8 cellular contexts compared by ENCODE assay signal in the genomic region with DNA sequence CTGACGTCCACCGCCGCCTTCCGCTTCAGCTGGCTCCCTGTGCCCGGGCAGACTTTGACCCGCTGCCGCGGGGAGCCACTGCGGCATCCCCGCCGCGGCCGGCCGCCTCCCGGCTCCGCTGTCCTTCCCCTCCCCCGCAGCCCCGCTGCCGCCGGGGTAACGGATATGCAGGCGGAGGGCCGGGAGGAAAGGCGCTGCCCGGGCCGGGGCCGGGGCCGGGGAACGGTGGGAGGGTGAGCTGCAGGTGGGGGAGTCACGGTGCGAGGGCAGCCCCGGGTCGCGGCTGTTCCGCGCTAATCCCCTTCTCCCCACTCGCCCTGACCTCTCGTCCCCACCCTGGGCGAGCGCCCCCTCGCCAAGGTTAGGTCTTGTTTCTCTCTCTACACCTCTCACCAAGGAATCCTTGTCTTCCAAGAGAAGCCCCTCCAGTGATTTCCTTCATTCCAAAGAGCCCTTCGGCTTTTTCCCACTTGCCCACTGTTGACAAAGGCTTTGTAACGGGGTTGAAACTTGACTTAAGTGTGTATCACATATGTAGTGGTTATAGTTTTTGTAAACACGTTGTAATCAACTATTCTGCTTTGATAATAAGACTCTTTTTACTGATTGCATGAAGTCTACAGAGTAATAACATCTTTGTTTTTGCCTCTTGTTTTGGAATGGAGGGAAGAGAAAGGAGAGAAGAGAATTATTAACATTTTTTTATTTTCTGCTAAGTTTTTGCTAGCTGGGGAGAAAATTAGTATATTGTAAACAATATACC. TPM values are rescaled to one million over a fixed set of nuclear protein-coding genes. Genes with fewer than 3 reads are reported as not detected.
DNase-seq lines count a peak whose midpoint lies in the region; ATAC-seq and TF ChIP-seq lines count a peak whose summit lies in the region.

No MANE protein-coding gene starts in this region.

- H3K4me1 Mint-ChIP-seq in activated T-cell treated with anti-CD3 and anti-CD28 coated beads, Interleukin-2, amount 50 U/mL, for 4 hours (ENCODE audit: low read depth): peaks cover 13% of the 10 kb centered on the region
- H3K4me1 Mint-ChIP-seq in neural crest cell: peaks cover 13% of the 10 kb centered on the region

- H3K36me3 ChIP-seq in testis (ENCODE audit: low read depth, missing control alignments): no peaks in the 10 kb centered on the region

- ATAC-seq in GM18868 (IDR thresholded peaks at IDR 0.05; ENCODE audit: unreplicated experiment): peak; percentile 25
- ATAC-seq in HG03097 (IDR thresholded peaks at IDR 0.05; ENCODE audit: low FRiP score, unreplicated experiment): peak; percentile 38
- ATAC-seq in activated T-cell treated with anti-CD3 and anti-CD28 coated beads, Interleukin-2, amount 50 U/mL, for 4 hours: peak; percentile 57 to 58

- H3K36me3 Mint-ChIP-seq in activated T-cell treated with anti-CD3 and anti-CD28 coated beads, Interleukin-2, amount 50 U/mL, for 4 hours (ENCODE audit: insufficient read depth): peaks cover 1% of the 10 kb centered on the region
- H3K36me3 Mint-ChIP-seq in neural crest cell (ENCODE audit: low read depth): no peaks in the 10 kb centered on the region

- peak overlapping the region; percentile 55 for H3K27ac Mint-ChIP-seq in neural crest cell (ENCODE audit: unreplicated experiment)

- DNase-seq in AG20443 (ENCODE audit: low spot score) (peak; percentile 77), NCI-H82 (lab: John Stamatoyannopoulos, UW) (peak; percentile 85), fibroblast of pulmonary artery (ENCODE audit: low read depth) (no peak), neural crest cell (ENCODE audit: low read depth, low spot score) (peak; percentile 58), testis (peak; percentile 67)
- peak; percentile 48 for DNase-seq in activated T-cell treated with anti-CD3 and anti-CD28 coated beads, Interleukin-2, amount 50 U/mL, for 4 hours

- peak overlapping the region; percentile 92 to 95 for H3K27ac ChIP-seq in testis

- peaks cover 11% of the 10 kb centered on the region for H3K4me1 ChIP-seq in testis

- WGBS in testis, 2 donors: 0 to 1% methylated on average over 6 to 44 of the region's 44 CpGs

- no peaks in the 10 kb centered on the region for H3K9me3 ChIP-seq in testis

- no peaks in the 10 kb centered on the region for H3K9me3 Mint-ChIP-seq in activated T-cell treated with anti-CD3 and anti-CD28 coated beads, Interleukin-2, amount 50 U/mL, for 4 hours
- no peaks in the 10 kb centered on the region for H3K9me3 Mint-ChIP-seq in neural crest cell

- peak overlapping the region; percentile 92 for H3K4me3 ChIP-seq in fibroblast of pulmonary artery (replicated peaks; ENCODE audit: low read depth, low read length)
- H3K4me3 ChIP-seq in testis: peak overlapping the region; percentile 92 to 98

- no peaks in the 10 kb centered on the region for H3K27me3 Mint-ChIP-seq in activated T-cell treated with anti-CD3 and anti-CD28 coated beads, Interleukin-2, amount 50 U/mL, for 4 hours (ENCODE audit: low read depth)
- H3K27me3 Mint-ChIP-seq in neural crest cell (ENCODE audit: low read depth): no peaks in the 10 kb centered on the region

- intact Hi-C loops in testis (cut with DNase I; ENCODE audit: low total_unique reads): no loop called here

- TF ChIP-seq CTCF in fibroblast of pulmonary artery (IDR thresholded peaks at IDR 0.05; ENCODE audit: low read length, missing control alignments) (peak; percentile 7), neural crest cell (conservative IDR thresholded peaks at IDR 0.05) (peak; percentile 38), testis (IDR thresholded peaks at IDR 0.05) (no peak)

- H3K4me3 Mint-ChIP-seq in activated T-cell treated with anti-CD3 and anti-CD28 coated beads, Interleukin-2, amount 50 U/mL, for 4 hours: no peak overlapping the region
- H3K4me3 Mint-ChIP-seq in neural crest cell: peak overlapping the region; percentile 94

- TF ChIP-seq POLR2A in testis (IDR thresholded peaks at IDR 0.05): no peak

- no peaks in the 10 kb centered on the region for H3K27me3 ChIP-seq in testis

RNA-seq across cellular contexts. Expression of a gene that starts 0.7 kb away (rescaled TPM):
- 10 to 100 TPM; 25.2 to 26.7 (median 25.8) TPM for total RNA-seq in activated T-cell treated with anti-CD3 and anti-CD28 coated beads, Interleukin-2, amount 50 U/mL, for 4 hours
- total RNA-seq in neural crest cell: 46.7 and 50.6 TPM in 2 replicates
- 10 to 100 TPM; 71.8 to 76.2 TPM for total RNA-seq in testis
- polyA plus RNA-seq in testis (ENCODE audit: insufficient read depth, low read depth, low replicate concordance): 34.8 TPM

Comparison
In these comparisons a context has a peak if more than half of its experiments do, and no peak if none do; other contexts are left out.
1. CTCF ChIP-seq: peak in fibroblast of pulmonary artery (single experiment) and neural crest cell (single experiment); none in testis (0 of 3).
2. Peak in every context shown above with its lines, with median percentiles within 50 percentile points of each other: ATAC-seq.